In genomic region chr6:37696841-37697735, GRCh38 we compare ENCODE assay signal across 8 cellular contexts. TPM values are rescaled to one million over a fixed set of nuclear protein-coding genes. Genes with fewer than 3 reads are reported as not detected.
DNase-seq lines count a peak whose midpoint lies in the region; ATAC-seq and TF ChIP-seq lines count a peak whose summit lies in the region.

No MANE protein-coding gene starts in this region.

- dilution Hi-C loops in IMR-90 (cut with HindIII; ENCODE audit: low sequenced_read_pairs, unreplicated experiment) = no loop called here

- H4K91ac ChIP-seq in IMR-90 (ENCODE audit: insufficient read depth, low read depth, low read length) = no peak overlapping the region

- no peak overlapping the region for H3K56ac ChIP-seq in IMR-90 (ENCODE audit: extremely low read depth, insufficient read depth, low read length)

- H2BK20ac ChIP-seq in IMR-90 (ENCODE audit: low read depth, low read length) = no peak overlapping the region

- H3K23ac ChIP-seq in IMR-90 (ENCODE audit: low read depth, low read length) = no peak overlapping the region

- TF ChIP-seq POLR2A in IMR-90 (IDR thresholded peaks at IDR 0.05; ENCODE audit: low read depth, low read length) (0 out of 2 replicates have a peak, but pooled peaks have one; percentile 39), esophagus squamous epithelium (IDR thresholded peaks at IDR 0.05) (peak in 1 of 4 donors; percentile 24)

- ATAC-seq in IMR-90 (ENCODE audit: low read depth) (peak; percentile 62), HG02870 (IDR thresholded peaks at IDR 0.05; ENCODE audit: unreplicated experiment) (no peak)
- ATAC-seq in activated CD8-positive, alpha-beta T cell treated with anti-CD3 and anti-CD28 coated beads, Interleukin-2, amount 10 ng/mL, durations not matched to agents 7 days and 5 days = peak; percentile 31

- H3K27ac ChIP-seq in IMR-90 (ENCODE audit: insufficient read depth, low read length) (peak overlapping the region; percentile 16; the same call in 1 of the 2 replicates), esophagus squamous epithelium (peak overlapping the region; percentile 65 to 86 (median 79))

- H3K4me2 ChIP-seq in IMR-90 (ENCODE audit: low read depth, low read length) = peak overlapping the region; percentile 91

- no peaks in the 10 kb centered on the region for H3K9me3 Mint-ChIP-seq in activated CD8-positive, alpha-beta T cell treated with anti-CD3 and anti-CD28 coated beads, Interleukin-2, amount 10 ng/mL, durations not matched to agents 7 days and 5 days (ENCODE audit: insufficient read depth)

- H3K9me3 ChIP-seq in IMR-90 (ENCODE audit: control insufficient read depth, insufficient read depth, low read length) = no peaks in the 10 kb centered on the region
- H3K9me3 ChIP-seq in esophagus squamous epithelium = no peaks in the 10 kb centered on the region
- H3K9me3 ChIP-seq in neuron (ENCODE audit: low read length) = no peaks in the 10 kb centered on the region

- no peak overlapping the region for H2BK5ac ChIP-seq in IMR-90 (ENCODE audit: low read depth, low read length, poor library complexity, severe bottlenecking)

- POLR2A ChIA-PET in IMR-90 (lab: Charles Lee; ENCODE audit: unreplicated experiment) = no interaction called here
- POLR2A ChIA-PET in activated CD8-positive, alpha-beta T cell treated with anti-CD3 and anti-CD28 coated beads, Interleukin-2, amount 10 ng/mL, durations not matched to agents 7 days and 5 days (lab: Charles Lee) = interaction anchor here (0.8 to 1.4 kb wide), 3 partner anchors 180 to 1017 kb away, joined by 3 to 4 read pairs (median 4); no protein-coding TSS in a partner anchor

- peak; percentile 30 for TF ChIP-seq RAD21 in IMR-90 (IDR thresholded peaks at IDR 0.05; ENCODE audit: low read length)

- H3K79me1 ChIP-seq in IMR-90 (ENCODE audit: low read depth in 1 of 2, low read length in 2 of 2) = peaks cover 0 to 6% of the 10 kb centered on the region in 2 experiments; a peak in 1 of 4 replicates

- H4K5ac ChIP-seq in IMR-90 (ENCODE audit: low read depth, low read length) = no peak overlapping the region

- H3K9me1 ChIP-seq in IMR-90 (ENCODE audit: insufficient read depth, low read length) = no peaks in the 10 kb centered on the region; the same call in 1 of the 2 replicates

- H3K4ac ChIP-seq in IMR-90 (ENCODE audit: low read depth, low read length) = no peak overlapping the region

- H4K8ac ChIP-seq in IMR-90 (ENCODE audit: low read depth in 2 of 2, low read length in 2 of 2) = no peak overlapping the region; a peak in 1 of 4 replicates

- H4K20me1 ChIP-seq in IMR-90 (ENCODE audit: insufficient read depth, low read length) = peaks cover 21% of the 10 kb centered on the region

- CTCF ChIA-PET in IMR-90 (lab: Yijun Ruan, JAX) = no interaction called here
- CTCF ChIA-PET in activated CD8-positive, alpha-beta T cell treated with anti-CD3 and anti-CD28 coated beads, Interleukin-2, amount 10 ng/mL, durations not matched to agents 7 days and 5 days (lab: Charles Lee) = interaction anchor here (1.5 kb wide), 1 partner anchor 15 kb away, joined by 3 read pairs; no protein-coding TSS in a partner anchor

- DNase-seq in ELF-1 (ENCODE audit: low read depth, low spot score) (peak; percentile 22), IMR-90 (no peak), esophagus squamous epithelium (lab: John Stamatoyannopoulos, UW) (no peak), COR-L47 (lab: John Stamatoyannopoulos, UW) (no peak), NCI-H446 treated with DMSO at 0.1 percent for 48 hours (lab: John Stamatoyannopoulos, UW) (no peak)
- peak; percentile 58 for DNase-seq in activated CD8-positive, alpha-beta T cell treated with anti-CD3 and anti-CD28 coated beads, Interleukin-2, amount 10 ng/mL, durations not matched to agents 7 days and 5 days

- peak; percentile 30; the same call in 1 of the 2 replicates for TF ChIP-seq CTCF in IMR-90 (conservative IDR thresholded peaks at IDR 0.05; ENCODE audit: low read depth, low read length)
- TF ChIP-seq CTCF in esophagus squamous epithelium (IDR thresholded peaks at IDR 0.05) = peak in 2 of 6 experiments; percentile 9 to 24

- peak overlapping the region; percentile 71 for H3K4me3 Mint-ChIP-seq in activated CD8-positive, alpha-beta T cell treated with anti-CD3 and anti-CD28 coated beads, Interleukin-2, amount 10 ng/mL, durations not matched to agents 7 days and 5 days

- H3K4me1 Mint-ChIP-seq in activated CD8-positive, alpha-beta T cell treated with anti-CD3 and anti-CD28 coated beads, Interleukin-2, amount 10 ng/mL, durations not matched to agents 7 days and 5 days (ENCODE audit: low read depth) = peaks cover 30% of the 10 kb centered on the region

- H3K27ac Mint-ChIP-seq in activated CD8-positive, alpha-beta T cell treated with anti-CD3 and anti-CD28 coated beads, Interleukin-2, amount 10 ng/mL, durations not matched to agents 7 days and 5 days = peak overlapping the region; percentile 30

- no TSS peak for BruUV-seq in IMR-90 (replicated peaks; lab: Mats Ljungman, UMichigan)

- peaks cover 46% of the 10 kb centered on the region for H3K27me3 Mint-ChIP-seq in activated CD8-positive, alpha-beta T cell treated with anti-CD3 and anti-CD28 coated beads, Interleukin-2, amount 10 ng/mL, durations not matched to agents 7 days and 5 days (ENCODE audit: low read depth)

- H3K27me3 ChIP-seq in IMR-90 (ENCODE audit: control insufficient read depth, insufficient read depth, low read length) (peaks cover 8% of the 10 kb centered on the region; the same call in 1 of the 2 replicates), esophagus squamous epithelium (peaks cover 0 to 74% (median 0%) of the 10 kb centered on the region in 4 donors), neuron (ENCODE audit: insufficient read depth, low read length) (peaks cover 15% of the 10 kb centered on the region)

- no peak overlapping the region for H2BK15ac ChIP-seq in IMR-90 (ENCODE audit: low read depth, low read length)

- H2AK5ac ChIP-seq in IMR-90 (ENCODE audit: low read depth, low read length) = no peak overlapping the region

- no peak overlapping the region for H3K14ac ChIP-seq in IMR-90 (replicated peaks; ENCODE audit: low read depth, low read length)

- H2AK9ac ChIP-seq in IMR-90 (replicated peaks; ENCODE audit: low read depth, low read length, poor library complexity) = peak overlapping the region; percentile 81

- H3K36me3 Mint-ChIP-seq in activated CD8-positive, alpha-beta T cell treated with anti-CD3 and anti-CD28 coated beads, Interleukin-2, amount 10 ng/mL, durations not matched to agents 7 days and 5 days (ENCODE audit: low read depth) = no peaks in the 10 kb centered on the region

- peaks cover 12% of the 10 kb centered on the region for H3K4me1 ChIP-seq in IMR-90 (ENCODE audit: control insufficient read depth, insufficient read depth, low read length)
- H3K4me1 ChIP-seq in esophagus squamous epithelium = peaks cover 16 to 56% (median 32%) of the 10 kb centered on the region in 3 donors
- H3K4me1 ChIP-seq in neuron (ENCODE audit: insufficient read depth, low read length) = peaks cover 38% of the 10 kb centered on the region

- no peak overlapping the region for H3K18ac ChIP-seq in IMR-90 (ENCODE audit: low read depth, low read length)

- in situ Hi-C loops in IMR-90 (cut with MboI; ENCODE audit: low sequenced_read_pairs) = no loop called here

- H2BK120ac ChIP-seq in IMR-90 (ENCODE audit: low read depth, low read length) = no peak overlapping the region

- H3K4me3 ChIP-seq in IMR-90 (ENCODE audit: insufficient read depth, low read depth, low read length) = peak overlapping the region; percentile 56
- H3K4me3 ChIP-seq in esophagus squamous epithelium = peak overlapping the region; percentile 46 to 81 (median 68)
- H3K4me3 ChIP-seq in neuron (ENCODE audit: low read length) = peak overlapping the region; percentile 58

- intact Hi-C loops in IMR-90 (cut with micrococcal nuclease) = loop anchor here (5.0 kb wide), 1 partner anchor 975 kb away; no protein-coding TSS in a partner anchor
- intact Hi-C loops in esophagus squamous epithelium (cut with DNase I) = loop anchor here (10.0 kb wide), 2 partner anchors 212 to 798 kb away; no protein-coding TSS in a partner anchor

- peak overlapping the region; percentile 62 for H3K9ac ChIP-seq in IMR-90 (ENCODE audit: low read depth, low read length)

- H3K36me3 ChIP-seq in IMR-90 (ENCODE audit: control insufficient read depth, insufficient read depth, low read length) = no peaks in the 10 kb centered on the region
- H3K36me3 ChIP-seq in esophagus squamous epithelium = no peaks in the 10 kb centered on the region
- H3K36me3 ChIP-seq in neuron (ENCODE audit: insufficient read depth, low read length) = no peaks in the 10 kb centered on the region

- WGBS in IMR-90 (ENCODE audit: extremely low coverage in 2 of 2, insufficient read length in 1 of 2), 2 experiments = 1% methylated on average over 44 of the region's 120 CpGs; no CpG with 5 or more reads in 1 of the 2 experiments
- 0% methylated on average over 11 of the region's 120 CpGs; no CpG with 5 or more reads in 1 of the 2 donors for WGBS in esophagus squamous epithelium, 2 donors

- H2AFZ ChIP-seq in IMR-90 (replicated peaks; ENCODE audit: low read length, poor library complexity) = peak overlapping the region; percentile 90
- peak overlapping the region; percentile 87 for H2AFZ ChIP-seq in neuron (ENCODE audit: low read depth, low read length)

TF ChIP-seq in IMR-90, 13 proteins besides CTCF, POLR2A, EP300 and RAD21:
- TF ChIP-seq SMC3 (IDR thresholded peaks at IDR 0.05; ENCODE audit: low read depth, low read length) = peak; percentile 7; the same call in 1 of the 2 replicates
- TF ChIP-seq BHLHE40 (IDR thresholded peaks at IDR 0.05; ENCODE audit: low read depth, low read length) = no peak
TF ChIP-seq in IMR-90: peak in this region for 1.

RNA-seq across cellular contexts. Expression of gene MDGA1, which starts 0.6 kb away (rescaled TPM):
- total RNA-seq in IMR-90 (2012; rRNA removed) (4.3 and 5.0 TPM in 2 replicates), esophagus squamous epithelium (10 to 100 TPM; 10.1 to 26.5 (median 11.3) TPM)
- polyA plus RNA-seq in IMR-90 (2012; rRNA removed) = 13.4 and 17.2 TPM in 2 replicates
- 8.5 and 11.7 TPM in 2 replicates for polyA plus RNA-seq in IMR-90 (2012; cell fraction: cytosol; rRNA removed)
- polyA plus RNA-seq in IMR-90 (2012; cell fraction: nucleus; rRNA removed; ENCODE audit: low replicate concordance) = 23.1 and 50.4 TPM in 2 replicates
- 10 to 100 TPM in 1 of 2 experiments, 1 to 10 TPM in 1; 8.1 to 10.6 TPM for total RNA-seq in activated CD8-positive, alpha-beta T cell treated with anti-CD3 and anti-CD28 coated beads, Interleukin-2, amount 10 ng/mL, durations not matched to agents 7 days and 5 days

Comparison
In these comparisons a context has a peak if more than half of its experiments do, and no peak if none do; other contexts are left out.
1. DNase-seq: peak in ELF-1 (single experiment) and activated CD8-positive, alpha-beta T cell treated with anti-CD3 and anti-CD28 coated beads, Interleukin-2, amount 10 ng/mL, durations not matched to agents 7 days and 5 days (single experiment); none in IMR-90 (single experiment), esophagus squamous epithelium (single experiment), COR-L47 (single experiment) and NCI-H446 treated with DMSO at 0.1 percent for 48 hours (single experiment).
2. Peak in every context shown above with its lines, with median percentiles within 50 percentile points of each other: H3K4me3 ChIP-seq.